In genomic region chr11:119584193-119585037, GRCh38 we compare ENCODE assay signal across 1 cellular context.
TF ChIP-seq lines count a peak whose summit lies in the region.

No MANE protein-coding gene starts in this region.

TF ChIP-seq in SK-N-SH, 30 proteins besides CTCF, POLR2A, EP300 and RAD21 (continued from another document):
- TF ChIP-seq TEAD4 (IDR thresholded peaks at IDR 0.05; ENCODE audit: borderline replicate concordance, insufficient read depth), result peak; percentile 52; the same call in 1 of the 2 replicates
- 0 out of 2 replicates have a peak, but pooled peaks have one; percentile 3 for TF ChIP-seq TAF1 (IDR thresholded peaks at IDR 0.05; ENCODE audit: borderline replicate concordance, low read depth, low read length)
- TF ChIP-seq FOXJ3 (CRISPR knock-in tag; IDR thresholded peaks at IDR 0.05), result no peak
- peak; percentile 29; the same call in 1 of the 2 replicates for TF ChIP-seq TCF12 (IDR thresholded peaks at IDR 0.05)
- 0 out of 2 replicates have a peak, but pooled peaks have one; percentile 29 for TF ChIP-seq GABPA (IDR thresholded peaks at IDR 0.05; ENCODE audit: low read depth)
- peak; percentile 28; the same call in 1 of the 2 replicates for TF ChIP-seq RXRA (IDR thresholded peaks at IDR 0.05; ENCODE audit: borderline replicate concordance, low read depth)
- no peak for TF ChIP-seq JUND (IDR thresholded peaks at IDR 0.05)
- no peak for TF ChIP-seq IRF3 (IDR thresholded peaks at IDR 0.05; ENCODE audit: low read depth, low read length)
- TF ChIP-seq MXI1 (IDR thresholded peaks at IDR 0.05; ENCODE audit: low read depth, low read length), result 0 out of 2 replicates have a peak, but pooled peaks have one; percentile 4
